Comparison of ENCODE assay signal across 9 cellular contexts in genomic region chr16:3074860-3075545, GRCh38. TPM values are rescaled to one million over a fixed set of nuclear protein-coding genes. Genes with fewer than 3 reads are reported as not detected.
DNase-seq lines count a peak whose midpoint lies in the region; ATAC-seq and TF ChIP-seq lines count a peak whose summit lies in the region.
"Had no signal": no experiment of that assay in that cellular context is flagged by ENCODE, and none has a peak within 500 bp of the region (broad histone marks: within the 10 kb centered on the region; RNA-seq: fewer than 3 reads in every experiment).

No MANE protein-coding gene starts in this region.

- no peaks in the 10 kb centered on the region for H3K79me2 ChIP-seq in OCI-LY7 (ENCODE audit: insufficient read depth, low read depth, low read length)

- H3K4me2 ChIP-seq in OCI-LY7 (ENCODE audit: low read length): peak overlapping the region; percentile 55

- H3K36me3 ChIP-seq in CD4-positive, CD25-positive, alpha-beta regulatory T cell (ENCODE audit: control insufficient read depth, insufficient read depth, low read length): peaks cover under 1% of the 10 kb centered on the region
- no peaks in the 10 kb centered on the region; the same call in 1 of the 2 replicates for H3K36me3 ChIP-seq in OCI-LY7 (ENCODE audit: insufficient read depth, low read length)

- CTCF ChIA-PET in OCI-LY7 (lab: Charles Lee; ENCODE audit: unreplicated experiment): no interaction called here

- H3K36me3 Mint-ChIP-seq in CD4-positive, CD25-positive, alpha-beta regulatory T cell: peaks cover 20% of the 10 kb centered on the region

- ATAC-seq in CD4-positive, CD25-positive, alpha-beta regulatory T cell (ENCODE audit: low read depth in 2 of 2): peak; percentile 91 to 93
- peak; percentile 61 for ATAC-seq in GM21515 (IDR thresholded peaks at IDR 0.05; ENCODE audit: unreplicated experiment)
- no peak for ATAC-seq in HG03280 (IDR thresholded peaks at IDR 0.05; ENCODE audit: unreplicated experiment)

- no peaks in the 10 kb centered on the region for H3K9me3 ChIP-seq in CD4-positive, CD25-positive, alpha-beta regulatory T cell (ENCODE audit: control insufficient read depth in 2 of 2, low read length in 2 of 2)
- H3K9me3 ChIP-seq in OCI-LY7 (ENCODE audit: low read length): 0 out of 2 replicates have a peak, but pooled peaks cover 6% of the 10 kb centered on the region

- no peaks in the 10 kb centered on the region for H3K27me3 ChIP-seq in CD4-positive, CD25-positive, alpha-beta regulatory T cell (ENCODE audit: control insufficient read depth, insufficient read depth, low read length)

- H3K4me1 ChIP-seq in CD4-positive, CD25-positive, alpha-beta regulatory T cell (ENCODE audit: control insufficient read depth, insufficient read depth, low read length, poor library complexity, severe bottlenecking): peaks cover 88% of the 10 kb centered on the region
- peaks cover 22% of the 10 kb centered on the region for H3K4me1 ChIP-seq in OCI-LY7 (ENCODE audit: insufficient read depth, low read length, poor library complexity, severe bottlenecking)

- H3K27ac ChIP-seq in CD4-positive, CD25-positive, alpha-beta regulatory T cell (ENCODE audit: insufficient read depth, low read length, poor library complexity, severe bottlenecking): peak overlapping the region; percentile 86
- peak overlapping the region; percentile 37 for H3K27ac ChIP-seq in OCI-LY7 (ENCODE audit: low read depth, low read length, poor library complexity, severe bottlenecking)
- no peak overlapping the region for H3K27ac ChIP-seq in coronary artery

- peaks cover 13 to 94% (median 72%) of the 10 kb centered on the region in 4 donors for H3K4me1 Mint-ChIP-seq in CD4-positive, CD25-positive, alpha-beta regulatory T cell

- H2AFZ ChIP-seq in OCI-LY7 (ENCODE audit: low read length): peak overlapping the region; percentile 74

- peak overlapping the region; percentile 73 for H3K4me3 ChIP-seq in CD4-positive, CD25-positive, alpha-beta regulatory T cell (ENCODE audit: low read depth, low read length)
- H3K4me3 ChIP-seq in OCI-LY7 (ENCODE audit: low read depth, low read length, poor library complexity, severe bottlenecking): peak overlapping the region; percentile 29
- no peak overlapping the region for H3K4me3 ChIP-seq in coronary artery

- DNase-seq in CD4-positive, CD25-positive, alpha-beta regulatory T cell: peak; percentile 73 to 99 (median 91)
- DNase-seq in OCI-LY7 (ENCODE audit: low spot score): peak; percentile 83
- DNase-seq in activated naive CD4-positive, alpha-beta T cell treated with anti-CD3 and anti-CD28 coated beads, Interleukin-2, amount 50 U/mL, for 16 hours: peak; percentile 63
- peak; percentile 50 to 70 for DNase-seq in stimulated activated CD4-positive, alpha-beta T cell treated with anti-CD3 and anti-CD28 coated beads, Interleukin-4, amount 100 ng/mL, for 4 hours
- no peak for DNase-seq in coronary artery (ENCODE audit: low spot score)
- no peak for DNase-seq in SW480 (ENCODE audit: low spot score)

- H3K4me3 Mint-ChIP-seq in CD4-positive, CD25-positive, alpha-beta regulatory T cell: peak overlapping the region; percentile 75 to 93 (median 88)

- intact Hi-C loops in OCI-LY7 (cut with micrococcal nuclease; ENCODE audit: unreplicated experiment): loop anchor here (1.0 kb wide), 1 partner anchor 16 kb away; no protein-coding TSS in a partner anchor

- TF ChIP-seq CTCF in OCI-LY7 (conservative IDR thresholded peaks at IDR 0.05; ENCODE audit: low read length) (no peak), coronary artery (IDR thresholded peaks at IDR 0.05) (no peak)

- H3K27me3 Mint-ChIP-seq in CD4-positive, CD25-positive, alpha-beta regulatory T cell: peaks cover 8% of the 10 kb centered on the region

- POLR2A ChIA-PET in OCI-LY7 (lab: Charles Lee): interaction anchor here (0.6 to 1.3 kb wide), 7 partner anchors 18 to 1541 kb away, joined by 3 to 5 read pairs (median 3); partner anchors contain the start of gene ZNF213

- H3K9me2 ChIP-seq in OCI-LY7 (ENCODE audit: insufficient read depth, low read length): no peaks in the 10 kb centered on the region

- peak overlapping the region; percentile 94 to 99 (median 99) for H3K27ac Mint-ChIP-seq in CD4-positive, CD25-positive, alpha-beta regulatory T cell

- H3K9me3 Mint-ChIP-seq in CD4-positive, CD25-positive, alpha-beta regulatory T cell: peaks cover 0 to 2% (median 0%) of the 10 kb centered on the region in 7 donors

- no peaks in the 10 kb centered on the region for H4K20me1 ChIP-seq in OCI-LY7 (ENCODE audit: insufficient read depth, low read length)

- no TSS peak for BruUV-seq in OCI-LY7 (replicated peaks; lab: Mats Ljungman, UMichigan)

RNA-seq across cellular contexts. Expression of gene IL32, which starts 9.6 kb away (rescaled TPM):
- 1,611 TPM for total RNA-seq in CD4-positive, CD25-positive, alpha-beta regulatory T cell
- polyA plus RNA-seq in CD4-positive, CD25-positive, alpha-beta regulatory T cell: 1,000 to 10,000 TPM; 3,219 to 6,021 (median 4,004) TPM
- total RNA-seq in OCI-LY7 (2014; rRNA removed; shearing (Covaris generic)): not detected in 2 replicates
- not detected in 2 replicates for total RNA-seq in OCI-LY7 (2022)

RNA-seq across cellular contexts. Expression of gene ZSCAN10, which starts 24.1 kb away (rescaled TPM):
- 0.81 TPM for total RNA-seq in CD4-positive, CD25-positive, alpha-beta regulatory T cell
- not detected for polyA plus RNA-seq in CD4-positive, CD25-positive, alpha-beta regulatory T cell
- 0.09 TPM in 1 of 2 replicates, not detected in the other for total RNA-seq in OCI-LY7 (2014; rRNA removed; shearing (Covaris generic))
- 0.49 and 0.72 TPM in 2 replicates for total RNA-seq in OCI-LY7 (2022)
- total RNA-seq: pulmonary artery endothelial cell had no signal

RNA-seq across cellular contexts. Expression of gene MMP25, which starts 28.6 kb away (rescaled TPM):
- total RNA-seq in CD4-positive, CD25-positive, alpha-beta regulatory T cell: 1.6 TPM
- 1 to 10 TPM in 1 of 4 donors, under 1 TPM in 2, not detected in 1; 0.16 to 1.0 (median 0.29) TPM for polyA plus RNA-seq in CD4-positive, CD25-positive, alpha-beta regulatory T cell
- total RNA-seq in OCI-LY7 (2014; rRNA removed; shearing (Covaris generic)): 0.63 and 2.6 TPM in 2 replicates
- total RNA-seq in OCI-LY7 (2022): 5.6 and 5.8 TPM in 2 replicates

RNA-seq across cellular contexts. Expression of gene ZNF205, which starts 37.4 kb away (rescaled TPM):
- total RNA-seq in CD4-positive, CD25-positive, alpha-beta regulatory T cell: not detected
- polyA plus RNA-seq in CD4-positive, CD25-positive, alpha-beta regulatory T cell: not detected
- total RNA-seq in OCI-LY7 (2014; rRNA removed; shearing (Covaris generic)): 0.67 and 1.2 TPM in 2 replicates
- 0.30 TPM in 1 of 2 replicates, not detected in the other for total RNA-seq in OCI-LY7 (2022)

RNA-seq across cellular contexts. Expression of gene BICDL2, which starts 38.3 kb away (rescaled TPM):
- not detected for total RNA-seq in CD4-positive, CD25-positive, alpha-beta regulatory T cell
- not detected for polyA plus RNA-seq in CD4-positive, CD25-positive, alpha-beta regulatory T cell
- not detected in 2 replicates for total RNA-seq in OCI-LY7 (2014; rRNA removed; shearing (Covaris generic))
- total RNA-seq in OCI-LY7 (2022): not detected in 2 replicates
- total RNA-seq: pulmonary artery endothelial cell had no signal

Comparison
In these comparisons a context has a peak if more than half of its experiments do, and no peak if none do; other contexts are left out.
1. DNase-seq: peak in CD4-positive, CD25-positive, alpha-beta regulatory T cell (3 of 3), OCI-LY7 (single experiment), activated naive CD4-positive, alpha-beta T cell treated with anti-CD3 and anti-CD28 coated beads, Interleukin-2, amount 50 U/mL, for 16 hours (single experiment) and stimulated activated CD4-positive, alpha-beta T cell treated with anti-CD3 and anti-CD28 coated beads, Interleukin-4, amount 100 ng/mL, for 4 hours (2 of 2); none in coronary artery (single experiment) and SW480 (single experiment).
2. H3K27ac ChIP-seq: peak in CD4-positive, CD25-positive, alpha-beta regulatory T cell (single experiment) and OCI-LY7 (single experiment); none in coronary artery (0 of 2).
3. RNA of gene IL32, which starts 9.6 kb away (total RNA-seq): 1,611 TPM in CD4-positive, CD25-positive, alpha-beta regulatory T cell (single experiment); not detected in OCI-LY7; every median in the first group is over 1,000 times any median in the second.